ENCODE assay signal across 10 cellular contexts in genomic region chr20:17225891-17226409, GRCh38. TPM values are rescaled to one million over a fixed set of nuclear protein-coding genes. Genes with fewer than 3 reads are reported as not detected.
A peak's percentile ranks its signal among the peaks of the same experiment; 100 is the strongest.
DNase-seq lines count a peak whose midpoint lies in the region; ATAC-seq and TF ChIP-seq lines count a peak whose summit lies in the region.
"Had no signal": no experiment of that assay in that cellular context is flagged by ENCODE, and none has a peak within 500 bp of the region (broad histone marks: within the 10 kb centered on the region; RNA-seq: fewer than 3 reads in every experiment).

No MANE protein-coding gene starts in this region.

- H3K27ac ChIP-seq in SK-N-MC: no peak overlapping the region
- H3K27ac ChIP-seq in spleen: no peak overlapping the region

- intact Hi-C loops in spleen (cut with DNase I; ENCODE audit: low total_unique reads): no loop called here

- peak overlapping the region; percentile 11 for H3K4me3 ChIP-seq in HFF-Myc (replicated peaks; ENCODE audit: low read depth, low read length)
- H3K4me3 ChIP-seq in SK-N-MC: peak overlapping the region; percentile 83
- H3K4me3 ChIP-seq in iPS-18c (ENCODE audit: insufficient read depth, low read depth, low read length): peak overlapping the region; percentile 69
- peak overlapping the region in 6 of 8 donors; percentile 8 to 56 (median 20) for H3K4me3 ChIP-seq in spleen

- H3K4me1 ChIP-seq in spleen: peaks cover 0 to 22% (median 7%) of the 10 kb centered on the region in 6 donors

- TF ChIP-seq CTCF in HFF-Myc (IDR thresholded peaks at IDR 0.05; ENCODE audit: low read depth, low read length, missing control alignments) (no peak), spleen (IDR thresholded peaks at IDR 0.05 in 8 of 11, conservative IDR thresholded peaks at IDR 0.05 in 3 of 11) (no peak)

- no peak for TF ChIP-seq POLR2A in spleen (IDR thresholded peaks at IDR 0.05)

- no peak for DNase-seq in HFF-Myc (ENCODE audit: extremely low read depth, low read depth)
- DNase-seq in SK-N-MC (ENCODE audit: low read depth, low spot score): no peak
- DNase-seq in spleen: peak; percentile 72
- no peak for DNase-seq in superior temporal gyrus (ENCODE audit: extremely low spot score)
- no peak for DNase-seq in activated CD4-positive, CD25-positive, alpha-beta regulatory T cell treated with anti-CD3 and anti-CD28 coated beads, Interleukin-2, amount 50 U/mL, for 72 hours

- H3K36me3 ChIP-seq in SK-N-MC (ENCODE audit: insufficient read depth, low read length): no peaks in the 10 kb centered on the region
- no peaks in the 10 kb centered on the region for H3K36me3 ChIP-seq in spleen

- ATAC-seq in HG03571 (IDR thresholded peaks at IDR 0.05; ENCODE audit: unreplicated experiment): no peak
- ATAC-seq in GM18517 (IDR thresholded peaks at IDR 0.05; ENCODE audit: unreplicated experiment): no peak

- H3K9me3 ChIP-seq in SK-N-MC (ENCODE audit: low read depth, low read length) (no peaks in the 10 kb centered on the region), iPS-18c (ENCODE audit: control insufficient read depth, insufficient read depth, low read length) (no peaks in the 10 kb centered on the region), spleen (no peaks in the 10 kb centered on the region)

- peaks cover 0 to 86% (median 54%) of the 10 kb centered on the region in 7 donors for H3K27me3 ChIP-seq in spleen (replicated peaks in 1 of 7)

- 4 to 6% (median 4%) methylated on average over 27 to 37 of the region's 37 CpGs for WGBS in spleen, 5 donors

- H3K9ac ChIP-seq in SK-N-MC (ENCODE audit: insufficient read length): peak overlapping the region; percentile 38

RNA-seq across cellular contexts. Expression of gene PCSK2, which starts 0.9 kb away (rescaled TPM):
- total RNA-seq in spleen: under 1 TPM in 4 of 7 donors, not detected in 3; 0.09 to 0.17 (median 0.16) TPM
- polyA plus RNA-seq in spleen: under 1 TPM; 0.06 to 0.17 (median 0.09) TPM
- total RNA-seq: HT-29; T-helper 2 cell treated with Interferon-gamma antibody and Interleukin-4, amounts not matched to agents 100 ng/mL and 5 ng/mL, for 36 hours had no signal

Comparison
In these comparisons a context has a peak if more than half of its experiments do, and no peak if none do; other contexts are left out.
1. H3K4me3 ChIP-seq: peak in every context shown above with its lines; median percentile 83 in SK-N-MC; 69 in iPS-18c; 20 in spleen; 11 in HFF-Myc.